In the genomic region with DNA sequence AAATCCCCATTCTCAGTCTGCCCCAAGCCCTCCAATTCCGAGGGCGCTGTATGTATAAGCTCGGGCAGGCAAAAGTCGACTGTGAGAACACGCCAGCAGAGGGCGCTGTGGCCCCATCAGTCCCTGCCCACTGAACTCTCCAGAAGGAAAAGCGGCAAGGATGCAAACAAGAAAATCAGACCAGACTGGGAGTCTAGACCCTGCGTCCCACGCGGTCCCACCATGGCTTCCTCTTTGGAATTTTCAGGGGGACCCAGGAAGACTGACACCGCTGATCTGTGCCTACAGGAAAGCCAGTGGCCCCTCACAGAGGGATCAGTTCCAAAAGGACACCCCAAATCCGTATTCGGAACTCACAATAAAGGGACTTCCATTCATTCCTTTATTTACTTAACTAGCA, we compare ENCODE assay signal across 1 cellular context.
TF ChIP-seq lines count a peak whose summit lies in the region.

No MANE protein-coding gene starts in this region.

TF ChIP-seq in neural cell, 6 proteins besides CTCF, POLR2A, EP300 and RAD21 (continued from another document):
- TF ChIP-seq SMC3 (conservative IDR thresholded peaks at IDR 0.05; ENCODE audit: poor library complexity) (peak; percentile 85), MXI1 (conservative IDR thresholded peaks at IDR 0.05; ENCODE audit: poor library complexity, severe bottlenecking) (no peak)
TF ChIP-seq in neural cell: peak in this region for 1.
